In genomic region chr6:3748208-3748701, GRCh38 we compare ENCODE assay signal across 2 cellular contexts.
TF ChIP-seq lines count a peak whose summit lies in the region.

No MANE protein-coding gene starts in this region.

TF ChIP-seq in HEK293T, 16 proteins besides CTCF, POLR2A, EP300 and RAD21 (continued from another document):
- no peak for TF ChIP-seq NFRKB (IDR thresholded peaks at IDR 0.05)

TF ChIP-seq in GM12878, 131 proteins besides CTCF, POLR2A, EP300 and RAD21:
- TF ChIP-seq PRDM15 (CRISPR knock-in tag; IDR thresholded peaks at IDR 0.05) (no peak), RCOR1 (conservative IDR thresholded peaks at IDR 0.05; ENCODE audit: low read depth, low read length) (no peak), RB1 (IDR thresholded peaks at IDR 0.05; ENCODE audit: borderline replicate concordance) (no peak), FOXK2 (IDR thresholded peaks at IDR 0.05) (no peak), MTA2 (IDR thresholded peaks at IDR 0.05; ENCODE audit: low read depth) (no peak), HDAC2 (IDR thresholded peaks at IDR 0.05) (no peak), PKNOX1 (IDR thresholded peaks at IDR 0.05) (0 out of 2 replicates have a peak, but pooled peaks have one; percentile 31), POLR2AphosphoS2 (IDR thresholded peaks at IDR 0.05; ENCODE audit: low read depth, low read length) (no peak), NR2C2 (IDR thresholded peaks at IDR 0.05; ENCODE audit: borderline replicate concordance, control insufficient read depth, insufficient read length, low read depth) (no peak), KLF5 (IDR thresholded peaks at IDR 0.05; ENCODE audit: partially characterized antibody) (no peak), SRF (IDR thresholded peaks at IDR 0.05; ENCODE audit: low read depth in 2 of 2, low read length in 2 of 2) (no peak), MXI1 (IDR thresholded peaks at IDR 0.05; ENCODE audit: low read depth, low read length) (no peak), RUNX3 (IDR thresholded peaks at IDR 0.05; ENCODE audit: low read length) (no peak), SREBF2 (IDR thresholded peaks at IDR 0.05; ENCODE audit: low read length) (no peak), SMC3 (IDR thresholded peaks at IDR 0.05; ENCODE audit: borderline replicate concordance, low read length) (peak; percentile 71), ZBED1 (IDR thresholded peaks at IDR 0.05; ENCODE audit: borderline replicate concordance) (no peak), SMAD5 (IDR thresholded peaks at IDR 0.05; ENCODE audit: low read depth) (no peak)
